1 cellular context compared by ENCODE assay signal in genomic region chr19:15123900-15124299, GRCh38.
TF ChIP-seq lines count a peak whose summit lies in the region.

No MANE protein-coding gene starts in this region.

TF ChIP-seq in WTC11, 78 proteins besides CTCF, POLR2A, EP300 and RAD21 (continued from another document):
- TF ChIP-seq ZNF512 (CRISPR knock-in tag; IDR thresholded peaks at IDR 0.05; ENCODE audit: borderline replicate concordance) (no peak), FOXP4 (CRISPR knock-in tag; IDR thresholded peaks at IDR 0.05) (no peak), TP53 (CRISPR knock-in tag; IDR thresholded peaks at IDR 0.05) (no peak), PRDM15 (CRISPR knock-in tag; IDR thresholded peaks at IDR 0.05) (no peak), AR (CRISPR knock-in tag; IDR thresholded peaks at IDR 0.05) (no peak)
- TF ChIP-seq, protein P1, sequence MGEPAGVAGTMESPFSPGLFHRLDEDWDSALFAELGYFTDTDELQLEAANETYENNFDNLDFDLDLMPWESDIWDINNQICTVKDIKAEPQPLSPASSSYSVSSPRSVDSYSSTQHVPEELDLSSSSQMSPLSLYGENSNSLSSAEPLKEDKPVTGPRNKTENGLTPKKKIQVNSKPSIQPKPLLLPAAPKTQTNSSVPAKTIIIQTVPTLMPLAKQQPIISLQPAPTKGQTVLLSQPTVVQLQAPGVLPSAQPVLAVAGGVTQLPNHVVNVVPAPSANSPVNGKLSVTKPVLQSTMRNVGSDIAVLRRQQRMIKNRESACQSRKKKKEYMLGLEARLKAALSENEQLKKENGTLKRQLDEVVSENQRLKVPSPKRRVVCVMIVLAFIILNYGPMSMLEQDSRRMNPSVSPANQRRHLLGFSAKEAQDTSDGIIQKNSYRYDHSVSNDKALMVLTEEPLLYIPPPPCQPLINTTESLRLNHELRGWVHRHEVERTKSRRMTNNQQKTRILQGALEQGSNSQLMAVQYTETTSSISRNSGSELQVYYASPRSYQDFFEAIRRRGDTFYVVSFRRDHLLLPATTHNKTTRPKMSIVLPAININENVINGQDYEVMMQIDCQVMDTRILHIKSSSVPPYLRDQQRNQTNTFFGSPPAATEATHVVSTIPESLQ (CRISPR knock-in tag; IDR thresholded peaks at IDR 0.05), result no peak
